ENCODE assay signal across 1 cellular context in the genomic region with DNA sequence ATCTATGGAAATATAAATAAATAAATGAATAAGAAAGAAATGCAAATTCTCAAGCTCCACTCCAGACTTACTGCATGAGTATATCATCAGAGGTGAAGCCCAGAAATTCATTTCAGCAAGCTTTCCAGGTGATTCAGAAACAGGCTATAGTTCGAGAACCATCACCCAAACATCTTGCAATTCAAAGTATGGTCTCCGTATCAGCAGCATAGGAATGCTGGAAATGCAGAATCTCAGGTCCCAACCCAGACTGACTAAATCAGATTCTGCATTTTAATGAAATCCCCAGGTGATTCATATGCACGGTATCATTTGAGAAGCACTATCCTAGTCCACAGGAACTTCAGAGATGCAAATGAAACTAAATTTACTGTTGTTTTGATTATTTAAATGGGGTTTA.
TF ChIP-seq lines count a peak whose summit lies in the region.

No MANE protein-coding gene starts in this region.

TF ChIP-seq in GM23338, 12 proteins besides CTCF, POLR2A, EP300 and RAD21 (continued from another document):
- TF ChIP-seq, protein P1, sequence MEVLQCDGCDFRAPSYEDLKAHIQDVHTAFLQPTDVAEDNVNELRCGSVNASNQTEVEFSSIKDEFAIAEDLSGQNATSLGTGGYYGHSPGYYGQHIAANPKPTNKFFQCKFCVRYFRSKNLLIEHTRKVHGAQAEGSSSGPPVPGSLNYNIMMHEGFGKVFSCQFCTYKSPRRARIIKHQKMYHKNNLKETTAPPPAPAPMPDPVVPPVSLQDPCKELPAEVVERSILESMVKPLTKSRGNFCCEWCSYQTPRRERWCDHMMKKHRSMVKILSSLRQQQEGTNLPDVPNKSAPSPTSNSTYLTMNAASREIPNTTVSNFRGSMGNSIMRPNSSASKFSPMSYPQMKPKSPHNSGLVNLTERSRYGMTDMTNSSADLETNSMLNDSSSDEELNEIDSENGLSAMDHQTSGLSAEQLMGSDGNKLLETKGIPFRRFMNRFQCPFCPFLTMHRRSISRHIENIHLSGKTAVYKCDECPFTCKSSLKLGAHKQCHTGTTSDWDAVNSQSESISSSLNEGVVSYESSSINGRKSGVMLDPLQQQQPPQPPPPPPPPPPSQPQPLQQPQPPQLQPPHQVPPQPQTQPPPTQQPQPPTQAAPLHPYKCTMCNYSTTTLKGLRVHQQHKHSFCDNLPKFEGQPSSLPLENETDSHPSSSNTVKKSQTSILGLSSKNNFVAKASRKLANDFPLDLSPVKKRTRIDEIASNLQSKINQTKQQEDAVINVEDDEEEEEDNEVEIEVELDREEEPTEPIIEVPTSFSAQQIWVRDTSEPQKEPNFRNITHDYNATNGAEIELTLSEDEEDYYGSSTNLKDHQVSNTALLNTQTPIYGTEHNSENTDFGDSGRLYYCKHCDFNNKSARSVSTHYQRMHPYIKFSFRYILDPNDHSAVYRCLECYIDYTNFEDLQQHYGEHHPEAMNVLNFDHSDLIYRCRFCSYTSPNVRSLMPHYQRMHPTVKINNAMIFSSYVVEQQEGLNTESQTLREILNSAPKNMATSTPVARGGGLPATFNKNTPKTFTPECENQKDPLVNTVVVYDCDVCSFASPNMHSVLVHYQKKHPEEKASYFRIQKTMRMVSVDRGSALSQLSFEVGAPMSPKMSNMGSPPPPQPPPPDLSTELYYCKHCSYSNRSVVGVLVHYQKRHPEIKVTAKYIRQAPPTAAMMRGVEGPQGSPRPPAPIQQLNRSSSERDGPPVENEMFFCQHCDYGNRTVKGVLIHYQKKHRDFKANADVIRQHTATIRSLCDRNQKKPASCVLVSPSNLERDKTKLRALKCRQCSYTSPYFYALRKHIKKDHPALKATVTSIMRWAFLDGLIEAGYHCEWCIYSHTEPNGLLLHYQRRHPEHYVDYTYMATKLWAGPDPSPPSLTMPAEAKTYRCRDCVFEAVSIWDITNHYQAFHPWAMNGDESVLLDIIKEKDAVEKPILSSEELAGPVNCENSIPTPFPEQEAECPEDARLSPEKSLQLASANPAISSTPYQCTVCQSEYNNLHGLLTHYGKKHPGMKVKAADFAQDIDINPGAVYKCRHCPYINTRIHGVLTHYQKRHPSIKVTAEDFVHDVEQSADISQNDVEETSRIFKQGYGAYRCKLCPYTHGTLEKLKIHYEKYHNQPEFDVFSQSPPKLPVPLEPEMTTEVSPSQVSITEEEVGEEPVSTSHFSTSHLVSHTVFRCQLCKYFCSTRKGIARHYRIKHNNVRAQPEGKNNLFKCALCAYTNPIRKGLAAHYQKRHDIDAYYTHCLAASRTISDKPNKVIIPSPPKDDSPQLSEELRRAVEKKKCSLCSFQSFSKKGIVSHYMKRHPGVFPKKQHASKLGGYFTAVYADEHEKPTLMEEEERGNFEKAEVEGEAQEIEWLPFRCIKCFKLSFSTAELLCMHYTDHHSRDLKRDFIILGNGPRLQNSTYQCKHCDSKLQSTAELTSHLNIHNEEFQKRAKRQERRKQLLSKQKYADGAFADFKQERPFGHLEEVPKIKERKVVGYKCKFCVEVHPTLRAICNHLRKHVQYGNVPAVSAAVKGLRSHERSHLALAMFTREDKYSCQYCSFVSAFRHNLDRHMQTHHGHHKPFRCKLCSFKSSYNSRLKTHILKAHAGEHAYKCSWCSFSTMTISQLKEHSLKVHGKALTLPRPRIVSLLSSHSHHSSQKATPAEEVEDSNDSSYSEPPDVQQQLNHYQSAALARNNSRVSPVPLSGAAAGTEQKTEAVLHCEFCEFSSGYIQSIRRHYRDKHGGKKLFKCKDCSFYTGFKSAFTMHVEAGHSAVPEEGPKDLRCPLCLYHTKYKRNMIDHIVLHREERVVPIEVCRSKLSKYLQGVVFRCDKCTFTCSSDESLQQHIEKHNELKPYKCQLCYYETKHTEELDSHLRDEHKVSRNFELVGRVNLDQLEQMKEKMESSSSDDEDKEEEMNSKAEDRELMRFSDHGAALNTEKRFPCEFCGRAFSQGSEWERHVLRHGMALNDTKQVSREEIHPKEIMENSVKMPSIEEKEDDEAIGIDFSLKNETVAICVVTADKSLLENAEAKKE (CRISPR knock-in tag; IDR thresholded peaks at IDR 0.05), result no peak
- no peak for TF ChIP-seq EZH2 (IDR thresholded peaks at IDR 0.05; ENCODE audit: low read depth, unreplicated experiment)
- no peak for TF ChIP-seq ZNF331 (CRISPR knock-in tag; IDR thresholded peaks at IDR 0.05; ENCODE audit: low read depth)
- no peak for TF ChIP-seq STAT1 (IDR thresholded peaks at IDR 0.05; ENCODE audit: unreplicated experiment)
